In the genomic region with DNA sequence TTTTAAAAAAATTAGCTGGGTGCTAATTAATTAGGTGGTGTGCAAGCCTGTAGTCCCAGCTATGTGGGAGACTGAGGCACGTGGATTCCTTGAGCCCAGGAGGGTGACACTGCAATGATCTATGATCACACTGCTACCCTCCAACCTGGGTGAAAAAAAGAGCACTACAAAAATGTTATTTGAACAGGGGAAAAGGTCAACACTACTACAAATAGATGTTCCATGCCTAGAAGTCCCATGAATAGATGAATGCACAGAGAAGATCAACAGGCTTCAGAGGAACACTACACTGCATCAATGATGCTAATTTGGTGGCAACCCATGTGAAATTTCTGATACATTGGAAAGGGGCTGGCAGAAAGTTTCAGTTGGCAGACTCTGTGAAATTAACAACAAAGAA, we compare ENCODE assay signal across 19 cellular contexts.
DNase-seq lines count a peak whose midpoint lies in the region; TF ChIP-seq lines count a peak whose summit lies in the region.
"Had no signal": no experiment of that assay in that cellular context is flagged by ENCODE, and none has a peak within 500 bp of the region (broad histone marks: within the 10 kb centered on the region; RNA-seq: fewer than 3 reads in every experiment).

No MANE protein-coding gene starts in this region.

- H3K4me1 Mint-ChIP-seq in activated CD4-positive, alpha-beta memory T cell treated with anti-CD3 and anti-CD28 coated beads for 36 hours (ENCODE audit: low read depth) = no peaks in the 10 kb centered on the region
- H3K4me1 Mint-ChIP-seq: CD4-positive, CD25-positive, alpha-beta regulatory T cell had no signal

- no peak overlapping the region for H2BK5ac ChIP-seq in trophoblast cell (ENCODE audit: low read depth, low read length, poor library complexity)

- DNase-seq in DMS153 (lab: John Stamatoyannopoulos, UW) = peak; percentile 1
- no peak for DNase-seq in DMS153 treated with DMSO at 0.1 percent for 48 hours (lab: John Stamatoyannopoulos, UW; ENCODE audit: unreplicated experiment)
- DNase-seq in NCI-H146 treated with DMSO at 0.1 percent for 48 hours (lab: John Stamatoyannopoulos, UW; ENCODE audit: unreplicated experiment) = peak; percentile 1
- DNase-seq in foreskin melanocyte = peak; percentile 44
- peak; percentile 17 for DNase-seq in osteoblast (ENCODE audit: insufficient read length, low spot score, missing footprints)
- DNase-seq in trophoblast cell = no peak
- DNase-seq in lower leg skin (ENCODE audit: low spot score in 2 of 2) = no peak
- no peak for DNase-seq in activated CD4-positive, alpha-beta memory T cell treated with anti-CD3 and anti-CD28 coated beads for 36 hours
- DNase-seq: CD4-positive, CD25-positive, alpha-beta regulatory T cell; CD8-positive, alpha-beta T cell; DMS 273 treated with DMSO at 0.1 percent for 48 hours; GF-D8; GOT3; HFFc6 had no signal

- H3K4me3 Mint-ChIP-seq in activated CD4-positive, alpha-beta memory T cell treated with anti-CD3 and anti-CD28 coated beads for 36 hours = no peak overlapping the region
- H3K4me3 Mint-ChIP-seq: B cell; CD4-positive, CD25-positive, alpha-beta regulatory T cell; CD8-positive, alpha-beta T cell; HFFc6 had no signal

- H3K79me1 ChIP-seq in trophoblast cell (ENCODE audit: low read length) = no peaks in the 10 kb centered on the region

- CTCF ChIA-PET in activated CD4-positive, alpha-beta memory T cell treated with anti-CD3 and anti-CD28 coated beads for 36 hours (lab: Charles Lee) = no interaction called here

- H4K91ac ChIP-seq in trophoblast cell (ENCODE audit: low read depth, low read length) = no peak overlapping the region

- no peak overlapping the region for H3K9ac ChIP-seq in trophoblast cell (ENCODE audit: low read length)
- H3K9ac ChIP-seq: BLaER1 had no signal

- no peak overlapping the region for H2AK5ac ChIP-seq in trophoblast cell (ENCODE audit: low read length)

- H3K23ac ChIP-seq in trophoblast cell (ENCODE audit: low read length) = no peak overlapping the region

- no peak overlapping the region for H2BK120ac ChIP-seq in trophoblast cell (ENCODE audit: insufficient read depth, low read length, poor library complexity)

- H3K4me3 ChIP-seq in osteoblast (ENCODE audit: insufficient read depth, low read length) = no peak overlapping the region
- no peak overlapping the region for H3K4me3 ChIP-seq in trophoblast cell (ENCODE audit: low read depth, low read length)
- H3K4me3 ChIP-seq in lower leg skin (ENCODE audit: low read depth, poor library complexity, severe bottlenecking) = no peak overlapping the region
- H3K4me3 ChIP-seq: BLaER1, HAP-1 had no signal

- no peak for TF ChIP-seq CTCF in osteoblast (IDR thresholded peaks at IDR 0.05; ENCODE audit: extremely low read depth, low read depth, low read length)
- no peak for TF ChIP-seq CTCF in lower leg skin (IDR thresholded peaks at IDR 0.05)

- no peak overlapping the region for H4K8ac ChIP-seq in trophoblast cell (ENCODE audit: low read depth, low read length)

- intact Hi-C loops in lower leg skin (cut with DNase I; ENCODE audit: low total_unique reads) = no loop called here
- intact Hi-C loops in activated CD4-positive, alpha-beta memory T cell treated with anti-CD3 and anti-CD28 coated beads for 36 hours (cut with micrococcal nuclease) = no loop called here

- no peaks in the 10 kb centered on the region for H3K79me2 ChIP-seq in osteoblast (ENCODE audit: insufficient read depth, low read length)
- H3K79me2 ChIP-seq in trophoblast cell (ENCODE audit: control insufficient read depth, insufficient read depth, low read length, poor library complexity) = no peaks in the 10 kb centered on the region

- no peak overlapping the region for H2BK12ac ChIP-seq in trophoblast cell (ENCODE audit: low read length)

- H3K4me2 ChIP-seq in osteoblast (ENCODE audit: insufficient read depth, low read length) (no peak overlapping the region), trophoblast cell (ENCODE audit: low read length) (no peak overlapping the region)
- H3K4me2 ChIP-seq: BLaER1 had no signal

- H4K20me1 ChIP-seq in osteoblast (ENCODE audit: insufficient read depth, low read length) = no peaks in the 10 kb centered on the region
- H4K20me1 ChIP-seq: BLaER1 had no signal

- no peak overlapping the region for H3K27ac Mint-ChIP-seq in activated CD4-positive, alpha-beta memory T cell treated with anti-CD3 and anti-CD28 coated beads for 36 hours
- H3K27ac Mint-ChIP-seq: B cell; CD4-positive, CD25-positive, alpha-beta regulatory T cell; CD8-positive, alpha-beta T cell; HFFc6 had no signal

- POLR2A ChIA-PET in activated CD4-positive, alpha-beta memory T cell treated with anti-CD3 and anti-CD28 coated beads for 36 hours (lab: Charles Lee) = no interaction called here

- H3K4ac ChIP-seq in trophoblast cell (ENCODE audit: low read depth, low read length) = no peak overlapping the region

- no peak for TF ChIP-seq POLR2A in lower leg skin (IDR thresholded peaks at IDR 0.05)

- no peak overlapping the region for H3K18ac ChIP-seq in trophoblast cell (ENCODE audit: low read length)

- H3K9me3 ChIP-seq in osteoblast (ENCODE audit: low read depth, low read length) = no peaks in the 10 kb centered on the region
- no peaks in the 10 kb centered on the region for H3K9me3 ChIP-seq in trophoblast cell (ENCODE audit: insufficient read depth, low read depth, low read length)
- H3K9me3 ChIP-seq: BLaER1, HAP-1 had no signal

- peaks cover 7% of the 10 kb centered on the region for H3K27me3 Mint-ChIP-seq in activated CD4-positive, alpha-beta memory T cell treated with anti-CD3 and anti-CD28 coated beads for 36 hours

- no peaks in the 10 kb centered on the region for H3K4me1 ChIP-seq in osteoblast (ENCODE audit: insufficient read depth, low read length)
- no peaks in the 10 kb centered on the region for H3K4me1 ChIP-seq in trophoblast cell (ENCODE audit: control insufficient read depth in 1 of 2, insufficient read depth in 2 of 2, low read length in 2 of 2)

- WGBS in trophoblast cell (ENCODE audit: extremely low coverage, insufficient coverage, insufficient read length) = no CpG with 5 or more reads among the region's 1 CpG
- WGBS in lower leg skin, 2 donors = 58 to 67% methylated on average over 1 of the region's 1 CpG

- H3K9me3 Mint-ChIP-seq in activated CD4-positive, alpha-beta memory T cell treated with anti-CD3 and anti-CD28 coated beads for 36 hours = no peaks in the 10 kb centered on the region
- H3K9me3 Mint-ChIP-seq: CD4-positive, CD25-positive, alpha-beta regulatory T cell; CD8-positive, alpha-beta T cell; HFFc6 had no signal

- no peak overlapping the region for H2AFZ ChIP-seq in osteoblast (ENCODE audit: low read length)
- no peak overlapping the region for H2AFZ ChIP-seq in trophoblast cell (ENCODE audit: insufficient read depth, low read length, poor library complexity)

- H3K36me3 Mint-ChIP-seq in activated CD4-positive, alpha-beta memory T cell treated with anti-CD3 and anti-CD28 coated beads for 36 hours = no peaks in the 10 kb centered on the region
- H3K36me3 Mint-ChIP-seq: CD4-positive, CD25-positive, alpha-beta regulatory T cell; CD8-positive, alpha-beta T cell had no signal

- H4K12ac ChIP-seq in trophoblast cell (ENCODE audit: low read depth, low read length) = no peak overlapping the region

- H3K36me3 ChIP-seq in osteoblast (ENCODE audit: insufficient read depth, low read length) (no peaks in the 10 kb centered on the region), trophoblast cell (ENCODE audit: control insufficient read depth in 1 of 2, insufficient read depth in 2 of 2, low read length in 2 of 2) (no peaks in the 10 kb centered on the region)
- H3K36me3 ChIP-seq: BLaER1, HAP-1 had no signal

- no peaks in the 10 kb centered on the region for H3K27me3 ChIP-seq in osteoblast (ENCODE audit: insufficient read depth, low read length)
- no peaks in the 10 kb centered on the region for H3K27me3 ChIP-seq in trophoblast cell (ENCODE audit: insufficient read depth, low read length)
- H3K27me3 ChIP-seq: BLaER1 had no signal

- H3K14ac ChIP-seq in trophoblast cell (ENCODE audit: low read length) = no peak overlapping the region

- H3K27ac ChIP-seq in osteoblast (ENCODE audit: low read depth, low read length) (no peak overlapping the region), trophoblast cell (ENCODE audit: low read depth, low read length) (no peak overlapping the region)
- H3K27ac ChIP-seq: 22Rv1, BLaER1, C4-2B had no signal

Comparison
In these comparisons a context has a peak if more than half of its experiments do, and no peak if none do; other contexts are left out.
1. DNase-seq: peak in DMS153 (single experiment), NCI-H146 treated with DMSO at 0.1 percent for 48 hours (single experiment), foreskin melanocyte (single experiment) and osteoblast (single experiment); none in DMS153 treated with DMSO at 0.1 percent for 48 hours (single experiment), trophoblast cell (0 of 2), lower leg skin (0 of 2) and activated CD4-positive, alpha-beta memory T cell treated with anti-CD3 and anti-CD28 coated beads for 36 hours (single experiment).